In the genomic region with DNA sequence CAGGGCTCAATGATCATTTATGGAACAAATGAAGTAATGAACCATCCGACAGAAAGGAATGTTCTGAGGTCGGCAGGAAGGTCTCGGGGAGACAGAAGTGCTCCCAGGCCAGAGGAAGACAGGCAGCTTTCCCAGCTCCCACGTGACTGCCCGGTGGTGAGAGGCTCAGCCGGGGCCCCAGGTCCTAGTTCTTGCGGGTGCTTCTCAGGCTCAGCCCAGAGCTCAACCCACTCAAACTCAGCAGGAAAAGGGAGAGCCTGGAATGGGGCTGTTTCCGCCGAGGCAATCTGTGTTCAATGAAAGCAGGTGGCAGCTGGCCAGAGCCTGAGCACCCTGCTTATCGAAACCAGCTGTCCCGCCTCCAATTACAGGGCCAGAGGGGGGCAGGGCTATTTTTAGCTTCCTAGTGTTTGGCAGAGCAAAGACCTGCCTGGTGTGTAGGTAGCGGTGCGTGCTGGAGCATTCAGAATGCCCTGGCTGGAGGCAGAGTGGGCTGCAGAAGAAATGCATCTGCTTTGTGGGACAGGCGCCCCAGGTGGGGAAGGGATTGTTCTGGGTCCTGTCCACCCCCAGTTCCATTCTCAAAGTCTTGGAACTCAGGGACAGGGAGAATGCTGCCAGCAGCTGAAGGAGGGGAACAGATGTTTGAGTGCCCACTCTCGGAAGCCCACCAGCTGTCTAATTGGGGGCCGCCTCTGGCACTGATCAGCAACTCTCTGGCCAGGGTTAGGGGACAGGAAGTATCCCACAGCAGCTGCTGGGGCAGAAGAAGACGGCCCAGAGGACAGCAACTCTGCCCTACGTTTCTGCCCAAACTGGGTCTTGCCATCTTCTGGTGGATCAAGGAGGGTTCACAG, we compare ENCODE assay signal across 8 cellular contexts.
DNase-seq lines count a peak whose midpoint lies in the region; ATAC-seq and TF ChIP-seq lines count a peak whose summit lies in the region.

No MANE protein-coding gene starts in this region.

- POLR2A ChIA-PET in HEK293T (lab: Yijun Ruan, JAX), result no interaction called here

- H3K36me3 ChIP-seq in ectodermal cell (ENCODE audit: control insufficient read depth, insufficient read depth, low read length) (no peaks in the 10 kb centered on the region), upper lobe of left lung (peaks cover 0 to 60% (median 29%) of the 10 kb centered on the region in 4 donors)

- TF ChIP-seq CTCF in upper lobe of left lung (IDR thresholded peaks at IDR 0.05), result no peak

- H3K27ac ChIP-seq in ectodermal cell (ENCODE audit: insufficient read depth, low read depth, low read length, poor library complexity, severe bottlenecking), result peak overlapping the region; percentile 45
- H3K27ac ChIP-seq in upper lobe of left lung, result peak overlapping the region; percentile 38 to 81 (median 58)

- H3K9me3 ChIP-seq in ectodermal cell (ENCODE audit: control insufficient read depth, low read length) (no peaks in the 10 kb centered on the region), upper lobe of left lung (no peaks in the 10 kb centered on the region)

- ATAC-seq in upper lobe of left lung (ENCODE audit: low FRiP score in 2 of 2) (peak; percentile 74 to 77), HG03025 (IDR thresholded peaks at IDR 0.05; ENCODE audit: low FRiP score, unreplicated experiment) (no peak), GM21526 (IDR thresholded peaks at IDR 0.05; ENCODE audit: low FRiP score, unreplicated experiment) (no peak)

- H3K4me1 ChIP-seq in ectodermal cell (ENCODE audit: control insufficient read depth, insufficient read depth, low read length) (peaks cover 46% of the 10 kb centered on the region), upper lobe of left lung (peaks cover 60 to 62% (median 60%) of the 10 kb centered on the region in 4 donors)

- CTCF ChIA-PET in HEK293T (lab: Yijun Ruan, JAX), result no interaction called here

- no peaks in the 10 kb centered on the region for H3K27me3 ChIP-seq in ectodermal cell (ENCODE audit: control insufficient read depth, insufficient read depth, low read length, poor library complexity, severe bottlenecking)
- no peaks in the 10 kb centered on the region for H3K27me3 ChIP-seq in upper lobe of left lung

- peak in 1 of 4 donors; percentile 24 for TF ChIP-seq POLR2A in upper lobe of left lung (IDR thresholded peaks at IDR 0.05)

- H3K4me3 ChIP-seq in ectodermal cell (ENCODE audit: insufficient read depth, low read depth, low read length) (no peak overlapping the region), upper lobe of left lung (no peak overlapping the region)

- no peak for TF ChIP-seq EP300 in upper lobe of left lung (IDR thresholded peaks at IDR 0.05)

- peak; percentile 41 for DNase-seq in HEK293T (ENCODE audit: extremely low spot score)
- peak; percentile 55 for DNase-seq in NCI-H774 (lab: John Stamatoyannopoulos, UW)
- peak; percentile 84 to 86 for DNase-seq in lung microvascular endothelial cell (ENCODE audit: low read depth in 2 of 2)
- peak; percentile 79 to 94 for DNase-seq in upper lobe of left lung
- DNase-seq in T-helper 2 cell, result no peak

- 36 to 38% methylated on average over 18 of the region's 18 CpGs for WGBS in ectodermal cell, 2 experiments
- WGBS in upper lobe of left lung, 2 donors, result 27 to 31% methylated on average over 13 to 18 of the region's 18 CpGs

TF ChIP-seq in HEK293T, 16 proteins besides CTCF, POLR2A, EP300 and RAD21:
- TF ChIP-seq FOXK2 (IDR thresholded peaks at IDR 0.05) (no peak), FOXM1 (IDR thresholded peaks at IDR 0.05; ENCODE audit: borderline replicate concordance) (no peak), SP1 (IDR thresholded peaks at IDR 0.05) (no peak), ARNT (IDR thresholded peaks at IDR 0.05) (no peak), HDGF (IDR thresholded peaks at IDR 0.05; ENCODE audit: borderline replicate concordance) (no peak), FOXA1 (IDR thresholded peaks at IDR 0.05) (no peak), LEF1 (IDR thresholded peaks at IDR 0.05; ENCODE audit: borderline replicate concordance) (no peak), ZNF384 (IDR thresholded peaks at IDR 0.05) (no peak), TARDBP (IDR thresholded peaks at IDR 0.05) (no peak), CTBP1 (IDR thresholded peaks at IDR 0.05; ENCODE audit: borderline replicate concordance) (no peak), NFRKB (IDR thresholded peaks at IDR 0.05) (no peak), SUZ12 (IDR thresholded peaks at IDR 0.05) (no peak), BHLHE40 (IDR thresholded peaks at IDR 0.05; ENCODE audit: borderline replicate concordance) (no peak), ELF4 (IDR thresholded peaks at IDR 0.05) (no peak)
- TF ChIP-seq, protein P1, sequence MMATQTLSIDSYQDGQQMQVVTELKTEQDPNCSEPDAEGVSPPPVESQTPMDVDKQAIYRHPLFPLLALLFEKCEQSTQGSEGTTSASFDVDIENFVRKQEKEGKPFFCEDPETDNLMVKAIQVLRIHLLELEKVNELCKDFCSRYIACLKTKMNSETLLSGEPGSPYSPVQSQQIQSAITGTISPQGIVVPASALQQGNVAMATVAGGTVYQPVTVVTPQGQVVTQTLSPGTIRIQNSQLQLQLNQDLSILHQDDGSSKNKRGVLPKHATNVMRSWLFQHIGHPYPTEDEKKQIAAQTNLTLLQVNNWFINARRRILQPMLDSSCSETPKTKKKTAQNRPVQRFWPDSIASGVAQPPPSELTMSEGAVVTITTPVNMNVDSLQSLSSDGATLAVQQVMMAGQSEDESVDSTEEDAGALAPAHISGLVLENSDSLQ (IDR thresholded peaks at IDR 0.05), result no peak

Comparison
In these comparisons a context has a peak if more than half of its experiments do, and no peak if none do; other contexts are left out.
1. DNase-seq: peak in HEK293T (single experiment), NCI-H774 (single experiment), lung microvascular endothelial cell (2 of 2) and upper lobe of left lung (2 of 2); none in T-helper 2 cell (0 of 5).
2. ATAC-seq: peak in upper lobe of left lung (2 of 2); none in HG03025 (single experiment) and GM21526 (single experiment).